In genomic region chr10:62248465-62248864, GRCh38 we compare ENCODE assay signal across 12 cellular contexts. TPM values are rescaled to one million over a fixed set of nuclear protein-coding genes. Genes with fewer than 3 reads are reported as not detected.
A peak's percentile ranks its signal among the peaks of the same experiment; 100 is the strongest.
DNase-seq lines count a peak whose midpoint lies in the region; ATAC-seq, FAIRE-seq and TF ChIP-seq lines count a peak whose summit lies in the region.
"Had no signal": no experiment of that assay in that cellular context is flagged by ENCODE, and none has a peak within 500 bp of the region (broad histone marks: within the 10 kb centered on the region; RNA-seq: fewer than 3 reads in every experiment).

No MANE protein-coding gene starts in this region.

- H3K79me2 ChIP-seq in K562 (ENCODE audit: control insufficient read depth, insufficient read depth, low read length): no peaks in the 10 kb centered on the region

- no peak for FAIRE-seq in D721Med (lab: Jason Lieb, UNC)
- no peak for FAIRE-seq in K562 (lab: Jason Lieb, UNC)

- no peak for TF ChIP-seq POLR2A in K562 (conservative IDR thresholded peaks at IDR 0.05)

- H2AFZ ChIP-seq in K562 (ENCODE audit: low read depth, low read length): no peak overlapping the region

- no peak overlapping the region for H3K9ac ChIP-seq in K562 (ENCODE audit: insufficient read depth in 1 of 2, low read depth in 2 of 2, low read length in 2 of 2)

- WGBS in K562 (ENCODE audit: insufficient coverage, low coverage, missing lambda C conversion rate): 0% methylated on average over 1 of the region's 1 CpG

- H3K4me2 ChIP-seq in K562 (ENCODE audit: insufficient read depth, low read length): no peak overlapping the region

- no peaks in the 10 kb centered on the region for H3K27me3 Mint-ChIP-seq in mesothelial cell of epicardium (ENCODE audit: low read depth)

- POLR2A ChIA-PET in K562 (lab: Yijun Ruan, JAX): interaction anchor here (0.6 to 0.7 kb wide), 2 partner anchors 17 to 20 kb away, joined by 3 read pairs; partner anchors contain the start of gene RTKN2

- peaks cover 17% of the 10 kb centered on the region for H3K4me1 Mint-ChIP-seq in mesothelial cell of epicardium

- H3K9me3 Mint-ChIP-seq in mesothelial cell of epicardium: no peaks in the 10 kb centered on the region

- CTCF ChIA-PET in K562 (lab: Yijun Ruan, JAX; ENCODE audit: low intra/inter-chr PET ratio): no interaction called here

- no TSS peak for BruUV-seq in K562 (replicated peaks; lab: Mats Ljungman, UMichigan)

- no peak overlapping the region for H3K27ac Mint-ChIP-seq in mesothelial cell of epicardium

- ATAC-seq in K562: no peak
- no peak for ATAC-seq in HG02642 (IDR thresholded peaks at IDR 0.05; ENCODE audit: poor library complexity, unreplicated experiment)
- no peak for ATAC-seq in GM21390 (IDR thresholded peaks at IDR 0.05; ENCODE audit: unreplicated experiment)

- H3K27me3 ChIP-seq in K562 (ENCODE audit: control insufficient read depth in 2 of 2, insufficient read depth in 2 of 2, low read length in 2 of 2): no peaks in the 10 kb centered on the region
- H3K27me3 ChIP-seq: MG63 had no signal

- no peaks in the 10 kb centered on the region for H3K4me1 ChIP-seq in K562 (replicated peaks in 1 of 2; ENCODE audit: control insufficient read depth in 2 of 2, insufficient read depth in 2 of 2, low read length in 2 of 2)

- H3K9me3 ChIP-seq in K562 (replicated peaks; ENCODE audit: control insufficient read depth, insufficient read depth, low read depth, low read length): no peaks in the 10 kb centered on the region
- H3K9me3 ChIP-seq: MG63 had no signal

- no peak for TF ChIP-seq EP300 in K562 (IDR thresholded peaks at IDR 0.05; ENCODE audit: low read length)

- no peaks in the 10 kb centered on the region for H3K36me3 ChIP-seq in K562 (ENCODE audit: control insufficient read depth, insufficient read depth, low read length)
- H3K36me3 ChIP-seq: MG63 had no signal

- intact Hi-C loops in K562 (cut with micrococcal nuclease): loop anchor here (5.0 to 10.0 kb wide), 5 partner anchors 51 to 1474 kb away; no protein-coding TSS in a partner anchor

- peak in 1 of 2 experiments; percentile 39; a peak in 2 of 4 replicates for TF ChIP-seq RAD21 in K562 (CRISPR knock-in tag; conservative IDR thresholded peaks at IDR 0.05 in 1 of 2, IDR thresholded peaks at IDR 0.05 in 1 of 2)

- no peak overlapping the region for H3K4me3 Mint-ChIP-seq in mesothelial cell of epicardium

- DNase-seq in D721Med (ENCODE audit: insufficient read length, low spot score) (no peak), LHCN-M2 (ENCODE audit: low read depth) (peak; percentile 45), K562 (ENCODE audit: extremely low read depth in 1 of 4, low spot score in 3 of 4) (no peak), mesothelial cell of epicardium (ENCODE audit: low spot score in 2 of 2, unreplicated experiment in 2 of 2) (no peak), GM13976 (ENCODE audit: low spot score) (no peak)
- DNase-seq in NK-92 treated with Interleukin-12 subunit alpha and Interleukin-12 subunit beta, amount 100 ng/mL, for 24 hours (lab: John Stamatoyannopoulos, UW): no peak
- DNase-seq: activated CD4-positive, alpha-beta T cell treated with anti-CD3 and anti-CD28 coated beads, Interleukin-2, amount 50 U/mL, for 1 hour; amniotic stem cell; MG63; Right ventricle myocardium superior had no signal

- H3K4me3 ChIP-seq in K562: no peak overlapping the region
- H3K4me3 ChIP-seq: MG63 had no signal

- no peaks in the 10 kb centered on the region for H4K20me1 ChIP-seq in K562 (replicated peaks; ENCODE audit: control insufficient read depth, insufficient read depth, low read length)

- no peaks in the 10 kb centered on the region for H3K36me3 Mint-ChIP-seq in mesothelial cell of epicardium

- H3K27ac ChIP-seq in K562 (ENCODE audit: extremely low read depth, low read depth, low read length): no peak overlapping the region

- H3K9me1 ChIP-seq in K562 (ENCODE audit: control insufficient read depth, insufficient read depth, low read length): no peaks in the 10 kb centered on the region

- TF ChIP-seq CTCF in D721Med (IDR thresholded peaks at IDR 0.05; ENCODE audit: insufficient read depth, missing control alignments) (peak; percentile 4), K562 (IDR thresholded peaks at IDR 0.05 in 2 of 3, conservative IDR thresholded peaks at IDR 0.05 in 1 of 3; ENCODE audit: insufficient read depth in 2 of 3, low read depth in 1 of 3, low read length in 3 of 3) (peak in 2 of 3 experiments; percentile 24 to 48; a peak in 3 of 6 replicates), mesothelial cell of epicardium (IDR thresholded peaks at IDR 0.05; ENCODE audit: unreplicated experiment) (peak; percentile 25), GM13976 (IDR thresholded peaks at IDR 0.05; ENCODE audit: borderline replicate concordance, control extremely low read depth, extremely low read depth, insufficient read depth, missing control alignments) (no peak)

- in situ Hi-C loops in K562 (cut with MboI): loop anchor here (10.0 kb wide), 1 partner anchor 204 kb away; no protein-coding TSS in a partner anchor
- in situ Hi-C loops in GM13976 (cut with MboI; ENCODE audit: low sequenced_read_pairs, unreplicated experiment): loop anchor here (10.0 kb wide), 2 partner anchors 204 to 354 kb away; no protein-coding TSS in a partner anchor

TF ChIP-seq in K562, 482 proteins besides CTCF, POLR2A, EP300 and RAD21:
- TF ChIP-seq NKRF (IDR thresholded peaks at IDR 0.05; ENCODE audit: borderline replicate concordance): no peak
- no peak for TF ChIP-seq RFX7 (CRISPR knock-in tag; IDR thresholded peaks at IDR 0.05)
- no peak for TF ChIP-seq ZBTB1 (CRISPR knock-in tag; IDR thresholded peaks at IDR 0.05; ENCODE audit: borderline replicate concordance, low read depth)
- no peak for TF ChIP-seq FOXO4 (CRISPR knock-in tag; IDR thresholded peaks at IDR 0.05)
- no peak for TF ChIP-seq ZC3H11A (IDR thresholded peaks at IDR 0.05; ENCODE audit: low read depth, low read length)
- TF ChIP-seq LARP7 (IDR thresholded peaks at IDR 0.05): no peak

RNA-seq across cellular contexts. Expression of gene RTKN2, which starts 20.2 kb away (rescaled TPM):
- 6.9 and 8.6 TPM in 2 replicates for total RNA-seq in LHCN-M2 (2014; rRNA removed)
- polyA plus RNA-seq in LHCN-M2 (2012): 3.4 TPM
- not detected in 2 replicates for total RNA-seq in K562 (2011; cell fraction: chromatin; rRNA removed; ENCODE audit: low replicate concordance)
- total RNA-seq in K562 (2011; cell fraction: nucleolus; rRNA removed): not detected in 2 replicates
- total RNA-seq in K562 (2011; cell fraction: nucleoplasm; rRNA removed): not detected in 2 replicates
- total RNA-seq in K562 (2014; rRNA removed): not detected in 2 replicates
- total RNA-seq in K562 (2014; rRNA removed; fragmentation: Illumina TruSeq; extraction: Trizol): 0.10 and 0.11 TPM in 2 replicates
- 0.04 and 0.08 TPM in 2 replicates for total RNA-seq in K562 (2015; rRNA removed; fragmentation: Illumina TruSeq; extraction: Trizol)
- total RNA-seq in K562 (2021): 0.09 and 0.18 TPM in 2 replicates
- polyA plus RNA-seq in K562 (2011; rRNA removed): 0.08 and 0.12 TPM in 2 replicates
- polyA plus RNA-seq in K562 (2011; cell fraction: cytosol; rRNA removed): 0.01 TPM in 1 of 2 replicates, not detected in the other
- polyA plus RNA-seq in K562 (2011; cell fraction: nucleus; rRNA removed): 0.06 and 0.07 TPM in 2 replicates
- 0.13 and 0.33 TPM in 2 replicates for polyA plus RNA-seq in K562 (2012)
- polyA plus RNA-seq in K562 (2014; fragmentation: Illumina TruSeq; extraction: Trizol): not detected in 2 replicates
- polyA plus RNA-seq in K562 (2014; fragmentation: Nextera tagmentation; extraction: Ambion mirVana): under 1 TPM; 0.03 TPM
- 0.05 and 0.35 TPM in 2 replicates for polyA plus RNA-seq in K562 (2014; rRNA removed)
- 0.18 and 0.21 TPM in 2 replicates for polyA minus RNA-seq in K562 (2011; rRNA and poly(A)+ RNA removed)
- not detected in 2 replicates for polyA minus RNA-seq in K562 (2011; cell fraction: cytosol; rRNA and poly(A)+ RNA removed)
- 0.13 and 0.44 TPM in 2 replicates for polyA minus RNA-seq in K562 (2011; cell fraction: nucleus; rRNA and poly(A)+ RNA removed)
- 6.0 to 6.9 TPM (median 6.1 TPM) in 3 replicates for total RNA-seq in mesothelial cell of epicardium
- total RNA-seq: Right ventricle myocardium superior had no signal
